8 cellular contexts compared by ENCODE assay signal in genomic region chr13:25232937-25233515, GRCh38. TPM values are rescaled to one million over a fixed set of nuclear protein-coding genes. Genes with fewer than 3 reads are reported as not detected.
DNase-seq lines count a peak whose midpoint lies in the region; ATAC-seq and TF ChIP-seq lines count a peak whose summit lies in the region.

No MANE protein-coding gene starts in this region.

- CTCF ChIA-PET in PC-3 (lab: Charles Lee): no interaction called here

- H3K36me3 ChIP-seq in DND-41 (ENCODE audit: insufficient read depth, low read length) (no peaks in the 10 kb centered on the region), PC-3 (ENCODE audit: low read depth, low read length) (no peaks in the 10 kb centered on the region), parathyroid adenoma (ENCODE audit: control insufficient read depth, insufficient read depth, low read length) (no peaks in the 10 kb centered on the region)

- no peaks in the 10 kb centered on the region for H3K4me1 ChIP-seq in DND-41 (ENCODE audit: insufficient read depth, low read length)
- H3K4me1 ChIP-seq in PC-3 (ENCODE audit: insufficient read depth, low read length): no peaks in the 10 kb centered on the region
- H3K4me1 ChIP-seq in parathyroid adenoma: no peaks in the 10 kb centered on the region

- no TSS peak for BruUV-seq in PC-3 (replicated peaks; lab: Mats Ljungman, UMichigan)

- H3K9ac ChIP-seq in DND-41 (ENCODE audit: low read depth, low read length) (no peak overlapping the region), PC-3 (ENCODE audit: low read length) (no peak overlapping the region), parathyroid adenoma (no peak overlapping the region)

- H2AFZ ChIP-seq in DND-41 (ENCODE audit: low read depth, low read length) (no peak overlapping the region), PC-3 (ENCODE audit: low read length) (no peak overlapping the region), parathyroid adenoma (peak overlapping the region; percentile 46)

- H3K27me3 ChIP-seq in DND-41 (ENCODE audit: insufficient read depth, low read length, poor library complexity): no peaks in the 10 kb centered on the region
- H3K27me3 ChIP-seq in PC-3 (ENCODE audit: low read length): peaks cover 14% of the 10 kb centered on the region; the same call in 1 of the 2 replicates
- H3K27me3 ChIP-seq in parathyroid adenoma (ENCODE audit: control insufficient read depth, insufficient read depth, low read length): no peaks in the 10 kb centered on the region

- H3K9me2 ChIP-seq in PC-3 (replicated peaks; ENCODE audit: low read length): no peaks in the 10 kb centered on the region

- H3K79me2 ChIP-seq in DND-41 (ENCODE audit: insufficient read depth, low read length) (no peaks in the 10 kb centered on the region), PC-3 (ENCODE audit: low read length) (no peaks in the 10 kb centered on the region), parathyroid adenoma (no peaks in the 10 kb centered on the region)

- ATAC-seq in DND-41 (ENCODE audit: insufficient read depth, low read depth) (peak; percentile 65), HG02885 (IDR thresholded peaks at IDR 0.05; ENCODE audit: poor library complexity, unreplicated experiment) (peak; percentile 44), PC-3 (peak; percentile 73), HG03342 (IDR thresholded peaks at IDR 0.05; ENCODE audit: unreplicated experiment) (no peak)

- DNase-seq in DND-41 (no peak), PC-3 (peak; percentile 65), epithelial cell of esophagus (ENCODE audit: low read depth) (peak; percentile 43), NK-92 (lab: John Stamatoyannopoulos, UW; ENCODE audit: unreplicated experiment) (no peak), GM19238 (ENCODE audit: insufficient read length, low spot score) (no peak)

- H4K20me1 ChIP-seq in DND-41 (ENCODE audit: insufficient read depth, low read length) (no peaks in the 10 kb centered on the region), PC-3 (ENCODE audit: low read length) (no peaks in the 10 kb centered on the region)

- TF ChIP-seq CTCF in DND-41 (IDR thresholded peaks at IDR 0.05; ENCODE audit: borderline replicate concordance, extremely low read depth, low read length, poor library complexity, severe bottlenecking) (peak; percentile 70), PC-3 (conservative IDR thresholded peaks at IDR 0.05; ENCODE audit: low read depth, low read length) (peak; percentile 69), epithelial cell of esophagus (IDR thresholded peaks at IDR 0.05; ENCODE audit: insufficient read depth, low read depth, low read length, missing control alignments) (peak; percentile 48), parathyroid adenoma (IDR thresholded peaks at IDR 0.05) (peak; percentile 31)

- no peaks in the 10 kb centered on the region for H3K9me3 ChIP-seq in DND-41 (ENCODE audit: insufficient read depth, low read length, severe bottlenecking)
- H3K9me3 ChIP-seq in PC-3 (ENCODE audit: low read length): no peaks in the 10 kb centered on the region
- no peaks in the 10 kb centered on the region for H3K9me3 ChIP-seq in parathyroid adenoma (ENCODE audit: control insufficient read depth, low read length)

- H3F3A ChIP-seq in PC-3 (ENCODE audit: low read length, unreplicated experiment): no peaks in the 10 kb centered on the region

- POLR2A ChIA-PET in PC-3 (lab: Charles Lee; ENCODE audit: unreplicated experiment): no interaction called here

- H3K27ac ChIP-seq in DND-41 (ENCODE audit: low read length) (no peak overlapping the region), PC-3 (ENCODE audit: low read length) (no peak overlapping the region), parathyroid adenoma (no peak overlapping the region)

- no peak overlapping the region for H3K4me2 ChIP-seq in DND-41 (ENCODE audit: insufficient read depth, low read length)
- H3K4me2 ChIP-seq in PC-3 (ENCODE audit: low read length): no peak overlapping the region
- no peak overlapping the region for H3K4me2 ChIP-seq in parathyroid adenoma (ENCODE audit: low read length)

- intact Hi-C loops in PC-3 (cut with micrococcal nuclease): loop anchor here (1.0 to 2.0 kb wide), 2 partner anchors 54 to 144 kb away; partner anchors contain the start of gene MTMR6

- H3K4me3 ChIP-seq in DND-41 (ENCODE audit: low read depth in 1 of 2, low read length in 2 of 2): no peak overlapping the region
- no peak overlapping the region for H3K4me3 ChIP-seq in PC-3 (ENCODE audit: low read length)
- no peak overlapping the region for H3K4me3 ChIP-seq in epithelial cell of esophagus (ENCODE audit: low read length)
- H3K4me3 ChIP-seq in parathyroid adenoma (ENCODE audit: low read depth, low read length): no peak overlapping the region

RNA-seq across cellular contexts. Expression of gene MTMR6, which starts 54.3 kb away (rescaled TPM):
- total RNA-seq in PC-3 (2014; rRNA removed): 10.5 and 11.6 TPM in 2 replicates

Comparison
In these comparisons a context has a peak if more than half of its experiments do, and no peak if none do; other contexts are left out.
1. DNase-seq: peak in PC-3 (single experiment) and epithelial cell of esophagus (single experiment); none in DND-41 (single experiment), NK-92 (single experiment) and GM19238 (single experiment).
2. Peak in every context shown above with its lines, with median percentiles within 50 percentile points of each other: CTCF ChIP-seq.